ENCODE assay signal across 8 cellular contexts in genomic region chr17:79874329-79874981, GRCh38. TPM values are rescaled to one million over a fixed set of nuclear protein-coding genes. Genes with fewer than 3 reads are reported as not detected.
DNase-seq lines count a peak whose midpoint lies in the region; ATAC-seq and TF ChIP-seq lines count a peak whose summit lies in the region.

No MANE protein-coding gene starts in this region.

- DNase-seq in heart right ventricle, result no peak
- DNase-seq in cardiac septum (ENCODE audit: low spot score), result no peak
- DNase-seq in M059J (ENCODE audit: low read depth), result peak; percentile 45
- DNase-seq in adipocyte (ENCODE audit: low read depth), result peak; percentile 32
- DNase-seq in kidney epithelial cell (ENCODE audit: low read depth), result no peak

- intact Hi-C loops in heart right ventricle (cut with DNase I) (no loop called here), cardiac septum (cut with DNase I) (no loop called here)

- no peaks in the 10 kb centered on the region for H3K36me3 ChIP-seq in heart right ventricle
- H3K36me3 ChIP-seq in adipocyte (ENCODE audit: control insufficient read depth, insufficient read depth, low read length, severe bottlenecking), result no peaks in the 10 kb centered on the region
- no peaks in the 10 kb centered on the region for H3K36me3 ChIP-seq in kidney epithelial cell (ENCODE audit: control insufficient read depth, insufficient read depth, low read length)

- TF ChIP-seq CTCF in heart right ventricle (IDR thresholded peaks at IDR 0.05) (peak in 8 of 9 donors; percentile 12 to 56 (median 50)), kidney epithelial cell (IDR thresholded peaks at IDR 0.05; ENCODE audit: insufficient read depth, low read length, poor library complexity, severe bottlenecking) (peak; percentile 38)

- WGBS in heart right ventricle, 2 donors, result 42 to 51% methylated on average over 6 of the region's 6 CpGs

- H3K4me1 ChIP-seq in heart right ventricle (no peaks in the 10 kb centered on the region), adipocyte (ENCODE audit: control insufficient read depth, insufficient read depth, low read length) (no peaks in the 10 kb centered on the region)

- ATAC-seq in heart right ventricle, result no peak
- no peak for ATAC-seq in HG03045 (IDR thresholded peaks at IDR 0.05; ENCODE audit: unreplicated experiment)
- ATAC-seq in GM19023 (IDR thresholded peaks at IDR 0.05; ENCODE audit: unreplicated experiment), result no peak
- no peak for ATAC-seq in HG03457 (IDR thresholded peaks at IDR 0.05; ENCODE audit: unreplicated experiment)

- H3K4me3 ChIP-seq in heart right ventricle, result no peak overlapping the region
- H3K4me3 ChIP-seq in adipocyte (ENCODE audit: low read length), result no peak overlapping the region
- H3K4me3 ChIP-seq in kidney epithelial cell (ENCODE audit: low read depth, low read length), result no peak overlapping the region

- no peaks in the 10 kb centered on the region for H3K9me3 ChIP-seq in heart right ventricle
- H3K9me3 ChIP-seq in adipocyte (ENCODE audit: control insufficient read depth, low read length), result peaks cover 4% of the 10 kb centered on the region

- H3K27ac ChIP-seq in heart right ventricle, result no peak overlapping the region

- H3K9ac ChIP-seq in adipocyte (ENCODE audit: low read length), result no peak overlapping the region

- H3K27me3 ChIP-seq in heart right ventricle (peaks cover 0 to 37% (median 18%) of the 10 kb centered on the region in 7 donors), adipocyte (replicated peaks; ENCODE audit: control insufficient read depth, insufficient read depth, low read length) (peaks cover 39% of the 10 kb centered on the region), kidney epithelial cell (ENCODE audit: control insufficient read depth, insufficient read depth, low read length) (no peaks in the 10 kb centered on the region)

RNA-seq across cellular contexts. Expression of gene CBX4, which starts 35.2 kb away (rescaled TPM):
- total RNA-seq in heart right ventricle (10 to 100 TPM; 21.6 to 38.2 (median 26.4) TPM), cardiac septum (23.8 TPM), kidney epithelial cell (24.0 and 28.6 TPM in 2 replicates)
- 1 to 10 TPM; 9.4 to 9.8 TPM for polyA plus RNA-seq in heart right ventricle
- 11.6 and 21.2 TPM in 2 replicates for total RNA-seq in M059J (2014; rRNA removed; shearing (Covaris generic))

Comparison
In these comparisons a context has a peak if more than half of its experiments do, and no peak if none do; other contexts are left out.
1. DNase-seq: peak in M059J (single experiment) and adipocyte (single experiment); none in heart right ventricle (0 of 2), cardiac septum (single experiment) and kidney epithelial cell (single experiment).